ENCODE assay signal across 8 cellular contexts in the genomic region with DNA sequence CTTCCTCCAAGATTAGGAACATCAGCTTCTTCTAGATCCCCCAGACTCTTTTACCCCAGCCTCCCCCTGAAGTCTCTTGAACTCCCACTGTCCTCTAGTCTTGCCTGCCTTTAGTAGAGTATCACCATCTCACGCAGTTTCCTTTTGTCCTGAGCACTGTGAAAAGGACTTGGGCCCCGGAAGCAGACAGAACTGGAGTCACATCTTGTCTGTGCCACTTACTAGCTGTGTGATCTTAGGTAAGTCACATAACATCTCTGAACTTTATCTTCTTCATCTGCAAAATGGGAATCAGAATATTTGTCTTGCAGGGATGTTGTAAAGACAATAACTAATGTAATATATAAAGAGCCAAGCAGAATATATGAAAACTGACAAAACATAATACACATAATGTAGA. TPM values are rescaled to one million over a fixed set of nuclear protein-coding genes. Genes with fewer than 3 reads are reported as not detected.
DNase-seq lines count a peak whose midpoint lies in the region; ATAC-seq and TF ChIP-seq lines count a peak whose summit lies in the region.
"Had no signal": no experiment of that assay in that cellular context is flagged by ENCODE, and none has a peak within 500 bp of the region (broad histone marks: within the 10 kb centered on the region; RNA-seq: fewer than 3 reads in every experiment).

No MANE protein-coding gene starts in this region.

- H4K5ac ChIP-seq in IMR-90 (ENCODE audit: low read depth, low read length) = peak overlapping the region; percentile 96

- BruUV-seq in IMR-90 (replicated peaks; lab: Mats Ljungman, UMichigan) = no TSS peak
- BruUV-seq in mammary epithelial cell (replicated peaks; lab: Mats Ljungman, UMichigan) = no TSS peak

- intact Hi-C loops in IMR-90 (cut with micrococcal nuclease) (no loop called here), mammary epithelial cell (cut with micrococcal nuclease) (no loop called here)

- no CpG with 5 or more reads among the region's 2 CpGs for WGBS in IMR-90 (ENCODE audit: extremely low coverage in 2 of 2, insufficient read length in 1 of 2), 2 experiments
- 73% methylated on average over 2 of the region's 2 CpGs for WGBS in mammary epithelial cell (ENCODE audit: low coverage, missing lambda C conversion rate)

- no peaks in the 10 kb centered on the region for H3K79me2 ChIP-seq in mammary epithelial cell (ENCODE audit: insufficient read depth, low read length)

- H3K4me1 ChIP-seq in IMR-90 (ENCODE audit: control insufficient read depth, insufficient read depth, low read length) = peaks cover 10% of the 10 kb centered on the region
- H3K4me1 ChIP-seq in mammary epithelial cell (ENCODE audit: insufficient read depth, low read length) = peaks cover 18% of the 10 kb centered on the region
- H3K4me1 ChIP-seq in skeletal muscle satellite cell (ENCODE audit: control insufficient read depth, insufficient read depth, low read length) = peaks cover 17% of the 10 kb centered on the region

- peak overlapping the region; percentile 92 for H3K18ac ChIP-seq in IMR-90 (ENCODE audit: low read depth, low read length)

- H3K9ac ChIP-seq in IMR-90 (ENCODE audit: low read depth, low read length) = peak overlapping the region; percentile 78
- no peak overlapping the region for H3K9ac ChIP-seq in mammary epithelial cell (ENCODE audit: insufficient read depth, low read length)
- H3K9ac ChIP-seq in skeletal muscle satellite cell (ENCODE audit: low read depth, low read length) = peak overlapping the region; percentile 68

- TF ChIP-seq CTCF in IMR-90 (conservative IDR thresholded peaks at IDR 0.05; ENCODE audit: low read depth, low read length) (no peak), mammary epithelial cell (conservative IDR thresholded peaks at IDR 0.05 in 1 of 2, IDR thresholded peaks at IDR 0.05 in 1 of 2; ENCODE audit: extremely low read depth in 1 of 2, insufficient read depth in 1 of 2, low read depth in 1 of 2, low read length in 2 of 2) (no peak)

- H4K20me1 ChIP-seq in IMR-90 (ENCODE audit: insufficient read depth, low read length) (no peaks in the 10 kb centered on the region), mammary epithelial cell (ENCODE audit: insufficient read depth, low read length) (no peaks in the 10 kb centered on the region)

- peak overlapping the region; percentile 96 for H2AK5ac ChIP-seq in IMR-90 (ENCODE audit: low read depth, low read length)

- no peak for TF ChIP-seq POLR2A in IMR-90 (IDR thresholded peaks at IDR 0.05; ENCODE audit: low read depth, low read length)

- peak overlapping the region; percentile 99 for H2BK20ac ChIP-seq in IMR-90 (ENCODE audit: low read depth, low read length)

- peak overlapping the region; percentile 92 to 100 for H4K8ac ChIP-seq in IMR-90 (ENCODE audit: low read depth in 2 of 2, low read length in 2 of 2)

- peak overlapping the region; percentile 95 for H3K56ac ChIP-seq in IMR-90 (ENCODE audit: extremely low read depth, insufficient read depth, low read length)

- H3K4me2 ChIP-seq in IMR-90 (ENCODE audit: low read depth, low read length) = peak overlapping the region; percentile 82
- H3K4me2 ChIP-seq in mammary epithelial cell (ENCODE audit: insufficient read depth, low read depth, low read length) = peak overlapping the region; percentile 83
- peak overlapping the region; percentile 81 for H3K4me2 ChIP-seq in skeletal muscle satellite cell (ENCODE audit: low read length)

- dilution Hi-C loops in IMR-90 (cut with HindIII; ENCODE audit: low sequenced_read_pairs, unreplicated experiment) (no loop called here), mammary epithelial cell (cut with HindIII; ENCODE audit: low sequenced_read_pairs) (no loop called here)

- CTCF ChIA-PET in IMR-90 (lab: Yijun Ruan, JAX) = interaction anchor here (0.7 to 1.2 kb wide), 4 partner anchors 9 to 39 kb away, joined by 3 to 6 read pairs (median 4); no protein-coding TSS in a partner anchor
- CTCF ChIA-PET in mammary epithelial cell (lab: Charles Lee; ENCODE audit: low non-redundant PET) = no interaction called here

- TF ChIP-seq RAD21 in IMR-90 (IDR thresholded peaks at IDR 0.05; ENCODE audit: low read length) = no peak

- peak overlapping the region; percentile 100; the same call in 2 of the 3 replicates for H2BK15ac ChIP-seq in IMR-90 (ENCODE audit: low read depth, low read length)

- POLR2A ChIA-PET in IMR-90 (lab: Charles Lee; ENCODE audit: unreplicated experiment) = interaction anchor here (0.9 kb wide), 1 partner anchor 16 kb away, joined by 4 read pairs; a partner anchor contains a TSS

- peak overlapping the region; percentile 98 for H3K23ac ChIP-seq in IMR-90 (ENCODE audit: low read depth, low read length)

- H2BK120ac ChIP-seq in IMR-90 (ENCODE audit: low read depth, low read length) = peak overlapping the region; percentile 98

- peak overlapping the region; percentile 98 for H2AK9ac ChIP-seq in IMR-90 (replicated peaks; ENCODE audit: low read depth, low read length, poor library complexity)

- H2AFZ ChIP-seq in IMR-90 (replicated peaks; ENCODE audit: low read length, poor library complexity) (peak overlapping the region; percentile 93), mammary epithelial cell (ENCODE audit: low read depth, low read length) (peak overlapping the region; percentile 99)

- H2BK5ac ChIP-seq in IMR-90 (ENCODE audit: low read depth, low read length, poor library complexity, severe bottlenecking) = peak overlapping the region; percentile 97

- no peak for DNase-seq in IMR-90
- no peak for DNase-seq in mammary epithelial cell
- no peak for DNase-seq in NCI-H226
- DNase-seq: NCI-H187 had no signal

- H3K4me3 ChIP-seq in IMR-90 (ENCODE audit: insufficient read depth, low read depth, low read length) (no peak overlapping the region), mammary epithelial cell (replicated peaks in 1 of 3; ENCODE audit: insufficient read depth in 1 of 3, low read depth in 2 of 3, low read length in 3 of 3) (peak overlapping the region in 2 of 3 experiments; percentile 16 to 28), skeletal muscle satellite cell (ENCODE audit: low read length) (peak overlapping the region; percentile 51)

- H3K36me3 ChIP-seq in IMR-90 (ENCODE audit: control insufficient read depth, insufficient read depth, low read length) (no peaks in the 10 kb centered on the region), mammary epithelial cell (ENCODE audit: insufficient read depth, low read length) (no peaks in the 10 kb centered on the region), skeletal muscle satellite cell (ENCODE audit: insufficient read depth, low read length) (no peaks in the 10 kb centered on the region)

- H3K9me3 ChIP-seq in IMR-90 (ENCODE audit: control insufficient read depth, insufficient read depth, low read length) (no peaks in the 10 kb centered on the region), mammary epithelial cell (replicated peaks; ENCODE audit: insufficient read depth, low read length) (no peaks in the 10 kb centered on the region), skeletal muscle satellite cell (replicated peaks; ENCODE audit: low read length) (no peaks in the 10 kb centered on the region)

- H3K79me1 ChIP-seq in IMR-90 (ENCODE audit: low read depth in 1 of 2, low read length in 2 of 2) = 0 out of 4 replicates have a peak, but pooled peaks cover 0 to 4% of the 10 kb centered on the region in 2 experiments

- in situ Hi-C loops in IMR-90 (cut with MboI; ENCODE audit: low sequenced_read_pairs) = no loop called here
- in situ Hi-C loops in mammary epithelial cell (cut with MboI; ENCODE audit: low sequenced_read_pairs in 2 of 2) = loop anchor here in 1 of 2 donors (25.0 kb wide), 1 partner anchor 402 kb away; no protein-coding TSS in a partner anchor

- H4K91ac ChIP-seq in IMR-90 (ENCODE audit: insufficient read depth, low read depth, low read length) = peak overlapping the region; percentile 99

- H3K27me3 ChIP-seq in IMR-90 (ENCODE audit: control insufficient read depth, insufficient read depth, low read length) = no peaks in the 10 kb centered on the region
- no peaks in the 10 kb centered on the region for H3K27me3 ChIP-seq in mammary epithelial cell (ENCODE audit: insufficient read depth, low read length)
- no peaks in the 10 kb centered on the region for H3K27me3 ChIP-seq in skeletal muscle satellite cell (ENCODE audit: control insufficient read depth, insufficient read depth, low read length)

- H3K14ac ChIP-seq in IMR-90 (replicated peaks; ENCODE audit: low read depth, low read length) = peak overlapping the region; percentile 99

- H3K4ac ChIP-seq in IMR-90 (ENCODE audit: low read depth, low read length) = peak overlapping the region; percentile 98

- H3K27ac ChIP-seq in IMR-90 (ENCODE audit: insufficient read depth, low read length) (peak overlapping the region; percentile 88), mammary epithelial cell (ENCODE audit: insufficient read depth, low read depth, low read length) (peak overlapping the region; percentile 65)

- peak; percentile 24 for ATAC-seq in GM19351 (IDR thresholded peaks at IDR 0.05; ENCODE audit: unreplicated experiment)
- no peak for ATAC-seq in IMR-90 (ENCODE audit: low read depth)
- ATAC-seq in GM19467 (IDR thresholded peaks at IDR 0.05; ENCODE audit: unreplicated experiment) = no peak
- no peak for ATAC-seq in HG03108 (IDR thresholded peaks at IDR 0.05; ENCODE audit: unreplicated experiment)

- peaks cover 14% of the 10 kb centered on the region for H3K9me1 ChIP-seq in IMR-90 (ENCODE audit: insufficient read depth, low read length)

TF ChIP-seq in IMR-90, 13 proteins besides CTCF, POLR2A, EP300 and RAD21 (continues in another document):
- TF ChIP-seq BHLHE40 (IDR thresholded peaks at IDR 0.05; ENCODE audit: low read depth, low read length) (no peak), FOS (IDR thresholded peaks at IDR 0.05; ENCODE audit: low read depth, low read length) (no peak), MAZ (IDR thresholded peaks at IDR 0.05; ENCODE audit: borderline replicate concordance, low read depth, low read length) (no peak), MAFK (IDR thresholded peaks at IDR 0.05; ENCODE audit: low read depth, low read length) (no peak)

RNA-seq across cellular contexts. Expression of a gene that starts 8.4 kb away (rescaled TPM):
- total RNA-seq in IMR-90 (2012; rRNA removed) = 19.7 and 20.3 TPM in 2 replicates
- 15.3 and 17.6 TPM in 2 replicates for polyA plus RNA-seq in IMR-90 (2012; rRNA removed)
- 8.1 and 12.6 TPM in 2 replicates for polyA plus RNA-seq in IMR-90 (2012; cell fraction: cytosol; rRNA removed)
- polyA plus RNA-seq in IMR-90 (2012; cell fraction: nucleus; rRNA removed; ENCODE audit: low replicate concordance) = 7.4 and 9.4 TPM in 2 replicates
- 10 to 100 TPM in 1 of 2 donors, 1 to 10 TPM in 1; 9.7 to 20.7 TPM for total RNA-seq in mammary epithelial cell
- 11.5 TPM for polyA plus RNA-seq in mammary epithelial cell
- 16.4 TPM for polyA minus RNA-seq in mammary epithelial cell
- total RNA-seq in skeletal muscle satellite cell (2012; rRNA removed) = 18.8 and 22.9 TPM in 2 replicates

RNA-seq across cellular contexts. Expression of a gene that starts 16.1 kb away (rescaled TPM):
- 842 and 3,620 TPM in 2 replicates for total RNA-seq in IMR-90 (2012; rRNA removed)
- polyA plus RNA-seq in IMR-90 (2012; rRNA removed) = 5,527 and 7,531 TPM in 2 replicates
- polyA plus RNA-seq in IMR-90 (2012; cell fraction: cytosol; rRNA removed) = 7,585 and 16,787 TPM in 2 replicates
- 1,357 and 2,658 TPM in 2 replicates for polyA plus RNA-seq in IMR-90 (2012; cell fraction: nucleus; rRNA removed; ENCODE audit: low replicate concordance)
- 1,000 to 10,000 TPM; 3,165 to 4,185 TPM for total RNA-seq in mammary epithelial cell
- 9,658 TPM for polyA plus RNA-seq in mammary epithelial cell
- polyA minus RNA-seq in mammary epithelial cell = 1,882 TPM
- total RNA-seq in skeletal muscle satellite cell (2012; rRNA removed) = 4,947 and 6,455 TPM in 2 replicates
